In genomic region chr13:78978381-78978998, GRCh38 we compare ENCODE assay signal across 8 cellular contexts.
A peak's percentile ranks its signal among the peaks of the same experiment; 100 is the strongest.
DNase-seq lines count a peak whose midpoint lies in the region; ATAC-seq, FAIRE-seq and TF ChIP-seq lines count a peak whose summit lies in the region.

No MANE protein-coding gene starts in this region.

- H3F3A ChIP-seq in GM23338 (replicated peaks; ENCODE audit: low read depth): no peaks in the 10 kb centered on the region

- no peaks in the 10 kb centered on the region for H3K4me1 Mint-ChIP-seq in GM23338

- no peaks in the 10 kb centered on the region for H3K9me3 Mint-ChIP-seq in GM23338

- no peaks in the 10 kb centered on the region for H3K36me3 Mint-ChIP-seq in GM23338 (ENCODE audit: low read depth)

- no peaks in the 10 kb centered on the region for H3K27me3 Mint-ChIP-seq in GM23338 (ENCODE audit: insufficient read depth, low read depth, poor library complexity)

- H3K4me2 ChIP-seq in GM23338: no peak overlapping the region

- no peak overlapping the region for H2AFZ ChIP-seq in GM23338

- H3K4me1 ChIP-seq in GM23338 (ENCODE audit: insufficient read depth): no peaks in the 10 kb centered on the region
- no peaks in the 10 kb centered on the region for H3K4me1 ChIP-seq in liver (ENCODE audit: control insufficient read depth in 4 of 4, insufficient read depth in 4 of 4, low read length in 3 of 4)

- no peaks in the 10 kb centered on the region for H4K20me1 ChIP-seq in GM23338 (replicated peaks; ENCODE audit: insufficient read depth)

- no peaks in the 10 kb centered on the region for H3K9me3 ChIP-seq in liver (ENCODE audit: control insufficient read depth in 4 of 4, low read length in 3 of 4)

- H3K27ac Mint-ChIP-seq in GM23338: no peak overlapping the region

- H3K36me3 ChIP-seq in GM23338 (ENCODE audit: insufficient read depth) (no peaks in the 10 kb centered on the region), bronchial epithelial cell (ENCODE audit: control insufficient read depth, insufficient read depth, low read length) (no peaks in the 10 kb centered on the region), liver (ENCODE audit: control insufficient read depth in 4 of 4, insufficient read depth in 3 of 4, low read depth in 1 of 4, low read length in 3 of 4) (no peaks in the 10 kb centered on the region)

- WGBS in liver: 15% methylated on average over 2 of the region's 2 CpGs

- H3K9me2 ChIP-seq in GM23338 (ENCODE audit: insufficient read depth): no peaks in the 10 kb centered on the region

- no peak overlapping the region for H3K27ac ChIP-seq in GM23338 (ENCODE audit: low read depth)
- no peak overlapping the region for H3K27ac ChIP-seq in liver (ENCODE audit: low read depth in 1 of 2, low read length in 2 of 2)

- H3K9ac ChIP-seq in liver (ENCODE audit: low read depth in 1 of 2, low read length in 2 of 2): no peak overlapping the region

- peak; percentile 70 for ATAC-seq in GM23338

- DNase-seq in ACHN (peak; percentile 51), GM23338 (ENCODE audit: low spot score) (peak; percentile 76), RKO (ENCODE audit: low spot score) (peak; percentile 82), bronchial epithelial cell (ENCODE audit: low read depth) (peak; percentile 65), superior temporal gyrus (ENCODE audit: extremely low spot score) (peak; percentile 90)
- DNase-seq in Jurkat, Clone E6-1 (ENCODE audit: low read depth, low spot score): peak; percentile 60

- H3K79me2 ChIP-seq in GM23338 (replicated peaks; ENCODE audit: insufficient read depth): no peaks in the 10 kb centered on the region

- in situ Hi-C loops in ACHN (cut with HindIII; ENCODE audit: low pct_ligation_motif_present, low pct_unique_long_range_greater_than_20kb, low sequenced_read_pairs): no loop called here

- FAIRE-seq in G401.6 (lab: Jason Lieb, UNC): peak; percentile 79
- FAIRE-seq in bronchial epithelial cell (lab: Jason Lieb, UNC): peak; percentile 64

- TF ChIP-seq CTCF in GM23338 (conservative IDR thresholded peaks at IDR 0.05; ENCODE audit: low read depth in 2 of 2): peak; percentile 76 to 82
- TF ChIP-seq CTCF in bronchial epithelial cell (IDR thresholded peaks at IDR 0.05; ENCODE audit: insufficient read depth, low read length, severe bottlenecking): peak; percentile 61
- peak; percentile 80 for TF ChIP-seq CTCF in liver (IDR thresholded peaks at IDR 0.05; ENCODE audit: low read depth, low read length, missing input control)

- H3K27me3 ChIP-seq in GM23338 (ENCODE audit: insufficient read depth) (no peaks in the 10 kb centered on the region), bronchial epithelial cell (ENCODE audit: control insufficient read depth, insufficient read depth, low read length) (no peaks in the 10 kb centered on the region), liver (ENCODE audit: control insufficient read depth in 4 of 4, insufficient read depth in 4 of 4, low read length in 3 of 4) (no peaks in the 10 kb centered on the region)

- no peak overlapping the region for H3K4me3 ChIP-seq in GM23338
- no peak overlapping the region for H3K4me3 ChIP-seq in Jurkat, Clone E6-1 (ENCODE audit: low read length)
- H3K4me3 ChIP-seq in bronchial epithelial cell (ENCODE audit: low read depth, low read length): no peak overlapping the region
- H3K4me3 ChIP-seq in liver (ENCODE audit: low read depth in 1 of 3, low read length in 3 of 3): no peak overlapping the region

- TF ChIP-seq RAD21 in liver (IDR thresholded peaks at IDR 0.05): peak; percentile 94 to 98

- H3K4me3 Mint-ChIP-seq in GM23338: no peak overlapping the region

TF ChIP-seq in GM23338, 12 proteins besides CTCF, POLR2A, EP300 and RAD21 (continues in another document):
- TF ChIP-seq EZH2phosphoT487 (IDR thresholded peaks at IDR 0.05; ENCODE audit: unreplicated experiment) (no peak), ZNF114 (CRISPR knock-in tag; IDR thresholded peaks at IDR 0.05) (no peak), REST (IDR thresholded peaks at IDR 0.05; ENCODE audit: unreplicated experiment) (no peak), JUNB (IDR thresholded peaks at IDR 0.05; ENCODE audit: unreplicated experiment) (no peak), POLR2AphosphoS5 (IDR thresholded peaks at IDR 0.05; ENCODE audit: low read depth) (no peak), EZH2 (IDR thresholded peaks at IDR 0.05; ENCODE audit: low read depth, unreplicated experiment) (no peak)

TF ChIP-seq in liver, 16 proteins besides CTCF, POLR2A, EP300 and RAD21:
- TF ChIP-seq ZBTB33 (IDR thresholded peaks at IDR 0.05) (no peak), YY1 (IDR thresholded peaks at IDR 0.05) (no peak), MAX (IDR thresholded peaks at IDR 0.05) (no peak), RXRA (IDR thresholded peaks at IDR 0.05) (no peak), EGR1 (IDR thresholded peaks at IDR 0.05; ENCODE audit: low read depth in 2 of 2) (no peak), TAF1 (conservative IDR thresholded peaks at IDR 0.05) (no peak), GABPA (IDR thresholded peaks at IDR 0.05 in 1 of 2, conservative IDR thresholded peaks at IDR 0.05 in 1 of 2) (no peak), NR2F2 (IDR thresholded peaks at IDR 0.05) (no peak), FOXA2 (IDR thresholded peaks at IDR 0.05) (no peak), ATF3 (IDR thresholded peaks at IDR 0.05) (no peak), HNF4G (IDR thresholded peaks at IDR 0.05) (no peak), JUND (IDR thresholded peaks at IDR 0.05) (no peak), SP1 (IDR thresholded peaks at IDR 0.05) (no peak), REST (IDR thresholded peaks at IDR 0.05) (no peak), HNF4A (conservative IDR thresholded peaks at IDR 0.05) (no peak), FOXA1 (IDR thresholded peaks at IDR 0.05) (no peak)
TF ChIP-seq in liver: peak in this region for 0.
